Comparison of ENCODE assay signal across 9 cellular contexts in the genomic region with DNA sequence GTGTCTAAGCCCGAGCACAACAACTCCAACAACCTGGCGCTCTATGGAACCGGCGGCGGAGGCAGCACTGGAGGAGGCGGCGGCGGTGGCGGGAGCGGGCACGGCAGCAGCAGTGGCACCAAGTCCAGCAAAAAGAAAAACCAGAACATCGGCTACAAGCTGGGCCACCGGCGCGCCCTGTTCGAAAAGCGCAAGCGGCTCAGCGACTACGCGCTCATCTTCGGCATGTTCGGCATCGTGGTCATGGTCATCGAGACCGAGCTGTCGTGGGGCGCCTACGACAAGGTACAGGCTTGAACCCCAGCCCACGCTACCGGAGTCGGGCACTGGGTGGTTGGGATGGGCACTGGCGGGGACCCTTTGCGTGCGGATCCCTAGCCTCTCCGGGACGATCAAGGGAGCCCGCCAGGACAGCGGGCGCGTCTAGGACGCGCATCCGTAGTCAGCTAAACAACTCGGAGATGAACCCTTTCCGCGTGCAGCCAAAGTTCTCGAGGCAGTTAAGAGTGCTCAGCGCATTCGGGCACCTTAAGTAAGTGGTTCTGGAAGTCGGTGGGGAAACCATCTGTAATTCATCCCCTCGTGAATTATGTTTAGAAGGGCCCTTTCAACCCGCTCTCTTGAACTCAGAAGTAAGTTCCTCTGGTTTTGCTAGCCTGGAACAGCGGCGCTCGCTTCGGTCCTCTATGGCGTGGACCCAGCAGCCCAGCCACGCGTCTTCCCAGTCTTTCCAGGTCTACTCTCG. TPM values are rescaled to one million over a fixed set of nuclear protein-coding genes. Genes with fewer than 3 reads are reported as not detected.
DNase-seq lines count a peak whose midpoint lies in the region; ATAC-seq, FAIRE-seq and TF ChIP-seq lines count a peak whose summit lies in the region.
"Had no signal": no experiment of that assay in that cellular context is flagged by ENCODE, and none has a peak within 500 bp of the region (broad histone marks: within the 10 kb centered on the region; RNA-seq: fewer than 3 reads in every experiment).

No MANE protein-coding gene starts in this region.

- H3K9ac ChIP-seq in mesenchymal stem cell (ENCODE audit: low read length) = no peak overlapping the region

- H3K27me3 Mint-ChIP-seq in natural killer cell treated with Interleukin-12 subunit alpha and Interleukin-12 subunit beta and Interleukin-15 and Interleukin-18, amount 100 ng/mL, for 72 hours = peaks cover 19 to 29% of the 10 kb centered on the region in 2 donors

- peaks cover 45 to 64% of the 10 kb centered on the region in 2 experiments for H3K27me3 ChIP-seq in mesenchymal stem cell (ENCODE audit: control insufficient read depth in 1 of 2, insufficient read depth in 1 of 2, low read length in 2 of 2)

- H3K36me3 ChIP-seq in mesenchymal stem cell (ENCODE audit: control insufficient read depth in 1 of 2, insufficient read depth in 2 of 2, low read depth in 1 of 2, low read length in 2 of 2) = no peaks in the 10 kb centered on the region

- CTCF ChIA-PET in AG04449 (lab: Yijun Ruan, JAX) = interaction anchor here (1.0 to 10.9 kb wide), 2 partner anchors 82 to 86 kb away, joined by 3 to 118 read pairs; no protein-coding TSS in a partner anchor

- no peak overlapping the region for H3K18ac ChIP-seq in mesenchymal stem cell (ENCODE audit: low read depth in 1 of 2, low read length in 2 of 2)

- H3K4me3 ChIP-seq in AG04449 (ENCODE audit: low read depth, low read length) = peak overlapping the region; percentile 65
- peak overlapping the region; percentile 71 for H3K4me3 ChIP-seq in HFF-Myc (replicated peaks; ENCODE audit: low read depth, low read length)
- H3K4me3 ChIP-seq in mesenchymal stem cell (ENCODE audit: insufficient read depth in 1 of 2, low read depth in 1 of 2, low read length in 2 of 2) = peak overlapping the region in 1 of 2 experiments; percentile 31

- H3K4me2 ChIP-seq in mesenchymal stem cell (ENCODE audit: low read length, poor library complexity, severe bottlenecking) = peak overlapping the region; percentile 97

- POLR2A ChIA-PET in AG04449 (lab: Yijun Ruan, JAX) = no interaction called here

- no peaks in the 10 kb centered on the region for H3K4me1 Mint-ChIP-seq in natural killer cell treated with Interleukin-12 subunit alpha and Interleukin-12 subunit beta and Interleukin-15 and Interleukin-18, amount 100 ng/mL, for 72 hours (ENCODE audit: low read depth in 2 of 2)

- no peak overlapping the region for H3K27ac Mint-ChIP-seq in natural killer cell treated with Interleukin-12 subunit alpha and Interleukin-12 subunit beta and Interleukin-15 and Interleukin-18, amount 100 ng/mL, for 72 hours

- DNase-seq in AG04449 (ENCODE audit: low read depth, low spot score) = no peak
- no peak for DNase-seq in HFF-Myc (ENCODE audit: extremely low read depth, low read depth)
- peak; percentile 18 for DNase-seq in cerebellum (ENCODE audit: low spot score)
- DNase-seq in mesenchymal stem cell = peak; percentile 56
- no peak for DNase-seq in natural killer cell treated with Interleukin-12 subunit alpha and Interleukin-12 subunit beta and Interleukin-15 and Interleukin-18, amount 100 ng/mL, for 72 hours (ENCODE audit: low spot score)
- DNase-seq in GM12892 (ENCODE audit: insufficient read length) = no peak

- no peak for TF ChIP-seq POLR2A in GM12892 (IDR thresholded peaks at IDR 0.05; ENCODE audit: low read depth, low read length)

- H3K36me3 Mint-ChIP-seq in natural killer cell treated with Interleukin-12 subunit alpha and Interleukin-12 subunit beta and Interleukin-15 and Interleukin-18, amount 100 ng/mL, for 72 hours = no peaks in the 10 kb centered on the region

- no peak overlapping the region for H2BK12ac ChIP-seq in mesenchymal stem cell (ENCODE audit: low read length in 2 of 2)

- peaks cover 30% of the 10 kb centered on the region for H3K4me1 ChIP-seq in mesenchymal stem cell (ENCODE audit: control insufficient read depth, insufficient read depth, low read depth, low read length)

- H2BK15ac ChIP-seq in mesenchymal stem cell (ENCODE audit: low read depth, poor library complexity, severe bottlenecking) = no peak overlapping the region

- H2BK120ac ChIP-seq in mesenchymal stem cell (ENCODE audit: low read depth, low read length) = no peak overlapping the region

- no peak overlapping the region for H3K4me3 Mint-ChIP-seq in natural killer cell treated with Interleukin-12 subunit alpha and Interleukin-12 subunit beta and Interleukin-15 and Interleukin-18, amount 100 ng/mL, for 72 hours

- no peak for FAIRE-seq in GM12892 (lab: Jason Lieb, UNC)

- no peak overlapping the region for H2BK5ac ChIP-seq in mesenchymal stem cell (ENCODE audit: low read depth, low read length, poor library complexity, severe bottlenecking)

- peaks cover 3% of the 10 kb centered on the region for H3K9me3 Mint-ChIP-seq in natural killer cell treated with Interleukin-12 subunit alpha and Interleukin-12 subunit beta and Interleukin-15 and Interleukin-18, amount 100 ng/mL, for 72 hours

- 1% methylated on average over 59 of the region's 61 CpGs for WGBS in mesenchymal stem cell

- TF ChIP-seq CTCF in AG04449 (IDR thresholded peaks at IDR 0.05; ENCODE audit: insufficient read depth, low read length, missing control alignments) = no peak
- no peak for TF ChIP-seq CTCF in HFF-Myc (IDR thresholded peaks at IDR 0.05; ENCODE audit: low read depth, low read length, missing control alignments)

- no peak overlapping the region for H3K14ac ChIP-seq in mesenchymal stem cell (ENCODE audit: low read length in 2 of 2)

- H3K27ac ChIP-seq in mesenchymal stem cell (ENCODE audit: low read length, poor library complexity, severe bottlenecking) = no peak overlapping the region

- no peak overlapping the region for H3K4ac ChIP-seq in mesenchymal stem cell (ENCODE audit: low read depth in 1 of 2, low read length in 2 of 2)

- H2AFZ ChIP-seq in mesenchymal stem cell (ENCODE audit: low read depth, low read length) = no peak overlapping the region

- H4K8ac ChIP-seq in mesenchymal stem cell (ENCODE audit: low read length) = no peak overlapping the region

- no peaks in the 10 kb centered on the region for H3K9me3 ChIP-seq in mesenchymal stem cell (ENCODE audit: control insufficient read depth, low read length)

- no peaks in the 10 kb centered on the region for H3K79me1 ChIP-seq in mesenchymal stem cell (replicated peaks; ENCODE audit: low read length, poor library complexity, severe bottlenecking)

- H3K23ac ChIP-seq in mesenchymal stem cell (ENCODE audit: low read length in 2 of 2) = peak overlapping the region in 1 of 2 experiments; percentile 6

- H2AK5ac ChIP-seq in mesenchymal stem cell (ENCODE audit: low read length, severe bottlenecking) = no peak overlapping the region

- H4K91ac ChIP-seq in mesenchymal stem cell (ENCODE audit: low read length) = no peak overlapping the region

- ATAC-seq in natural killer cell treated with Interleukin-12 subunit alpha and Interleukin-12 subunit beta and Interleukin-15 and Interleukin-18, amount 100 ng/mL, for 72 hours = no peak
- no peak for ATAC-seq in HG03196 (IDR thresholded peaks at IDR 0.05; ENCODE audit: unreplicated experiment)
- no peak for ATAC-seq in GM21576 (IDR thresholded peaks at IDR 0.05; ENCODE audit: unreplicated experiment)

RNA-seq across cellular contexts. Expression of a gene that starts 1.3 kb away (rescaled TPM):
- 56.4 TPM for total RNA-seq in cerebellum
- 1.4 TPM for polyA plus RNA-seq in mesenchymal stem cell (2013, experiment 1 of 2)
- polyA plus RNA-seq in mesenchymal stem cell (2013, experiment 2 of 2) = 1.5 TPM
- total RNA-seq in natural killer cell treated with Interleukin-12 subunit alpha and Interleukin-12 subunit beta and Interleukin-15 and Interleukin-18, amount 100 ng/mL, for 72 hours = not detected
- 0.45 TPM for polyA plus RNA-seq in GM12892 (2012; ENCODE audit: missing spikeins)
- total RNA-seq: myocyte had no signal

Comparison
In these comparisons a context has a peak if more than half of its experiments do, and no peak if none do; other contexts are left out.
1. DNase-seq: peak in cerebellum (single experiment) and mesenchymal stem cell (single experiment); none in AG04449 (single experiment), HFF-Myc (single experiment), natural killer cell treated with Interleukin-12 subunit alpha and Interleukin-12 subunit beta and Interleukin-15 and Interleukin-18, amount 100 ng/mL, for 72 hours (single experiment) and GM12892 (single experiment).
2. RNA of a gene that starts 1.3 kb away (total RNA-seq): 56.4 TPM in cerebellum (single experiment); not detected in natural killer cell treated with Interleukin-12 subunit alpha and Interleukin-12 subunit beta and Interleukin-15 and Interleukin-18, amount 100 ng/mL, for 72 hours; every median in the first group is over 10 times any median in the second.